ENCODE assay signal across 2 cellular contexts in genomic region chr1:175095069-175095468, GRCh38.
TF ChIP-seq lines count a peak whose summit lies in the region.

No MANE protein-coding gene starts in this region.

TF ChIP-seq in A549, 52 proteins besides CTCF, POLR2A, EP300 and RAD21:
- TF ChIP-seq REST (IDR thresholded peaks at IDR 0.05) = no peak
- peak; percentile 52 for TF ChIP-seq MAFK (IDR thresholded peaks at IDR 0.05; ENCODE audit: partially characterized antibody)

TF ChIP-seq in K562, 482 proteins besides CTCF, POLR2A, EP300 and RAD21:
- TF ChIP-seq BHLHE40 (IDR thresholded peaks at IDR 0.05; ENCODE audit: low read length) = no peak
- peak; percentile 58; the same call in 1 of the 2 replicates for TF ChIP-seq MAFG (tag; conservative IDR thresholded peaks at IDR 0.05)
- peak; percentile 25; the same call in 1 of the 2 replicates for TF ChIP-seq MAFF (IDR thresholded peaks at IDR 0.05; ENCODE audit: low read length)
- no peak for TF ChIP-seq ZNF668 (CRISPR knock-in tag; IDR thresholded peaks at IDR 0.05)
- peak; percentile 49; the same call in 1 of the 2 replicates for TF ChIP-seq C11orf30 (IDR thresholded peaks at IDR 0.05; ENCODE audit: low read depth)
- peak; percentile 79 for TF ChIP-seq ZNF316 (IDR thresholded peaks at IDR 0.05)
